ENCODE assay signal across 23 cellular contexts in genomic region chr6:145539831-145540230, GRCh38.
DNase-seq lines count a peak whose midpoint lies in the region; ATAC-seq lines count a peak whose summit lies in the region.
"Had no signal": no experiment of that assay in that cellular context is flagged by ENCODE, and none has a peak within 500 bp of the region (broad histone marks: within the 10 kb centered on the region; RNA-seq: fewer than 3 reads in every experiment).

No MANE protein-coding gene starts in this region.

- H4K8ac ChIP-seq in neuronal stem cell (ENCODE audit: low read depth, low read length) = no peak overlapping the region

- no peak overlapping the region for H3K14ac ChIP-seq in neuronal stem cell (ENCODE audit: low read length)

- DNase-seq in GM23248 = peak; percentile 58
- DNase-seq in RPMI7951 (ENCODE audit: low read depth) = peak; percentile 63
- peak; percentile 16 for DNase-seq in epithelial cell of prostate (ENCODE audit: low read depth, low spot score)
- DNase-seq in neuronal stem cell (ENCODE audit: low spot score) = no peak
- no peak for DNase-seq in activated CD4-positive, CD25-positive, alpha-beta regulatory T cell (lab: John Stamatoyannopoulos, UW)
- no peak for DNase-seq in HK-2 (ENCODE audit: unreplicated experiment)
- DNase-seq: activated CD4-positive, alpha-beta T cell treated with anti-CD3 and anti-CD28 coated beads, Interleukin-2, amount 10 ng/mL, durations not matched to agents 7 days and 5 days; activated CD8-positive, alpha-beta memory T cell treated with anti-CD3 and anti-CD28 coated beads, Interleukin-2, amount 10 ng/mL, durations not matched to agents 7 days and 5 days; activated naive CD4-positive, alpha-beta T cell treated with anti-CD3 and anti-CD28 coated beads for 36 hours; dorsolateral prefrontal cortex; KG1; mucosa of descending colon; NCI-H1694; NCI-H2171 treated with DMSO at 0.1 percent for 48 hours; NCI-H526 treated with DMSO at 0.1 percent for 48 hours; sigmoid colon; thyroid gland had no signal

- no peak overlapping the region for H3K18ac ChIP-seq in neuronal stem cell (ENCODE audit: low read length)

- H2AFZ ChIP-seq in GM23248 (no peak overlapping the region), neuronal stem cell (ENCODE audit: low read length) (peak overlapping the region; percentile 4)
- H2AFZ ChIP-seq: hepatocyte had no signal

- WGBS in GM23248 (ENCODE audit: low coverage in 1 of 2, low lambda C conversion rate in 2 of 2, missing lambda C conversion rate in 2 of 2), 2 experiments = 38 to 65% methylated on average over 3 of the region's 3 CpGs
- WGBS in neuronal stem cell (ENCODE audit: extremely low coverage in 2 of 2, insufficient read length in 2 of 2, insufficient replicate concordance in 1 of 2), 2 donors = no CpG with 5 or more reads among the region's 3 CpGs

- in situ Hi-C loops in GM23248 (cut with MboI) = no loop called here

- H3K9me2 ChIP-seq in GM23248 (ENCODE audit: insufficient read depth) = no peaks in the 10 kb centered on the region

- no peak overlapping the region for H3K4me3 ChIP-seq in GM23248
- no peak overlapping the region for H3K4me3 ChIP-seq in neuronal stem cell (ENCODE audit: low read length in 2 of 2)
- H3K4me3 ChIP-seq: dorsolateral prefrontal cortex, hepatocyte, mucosa of descending colon, sigmoid colon, SK-N-MC, thyroid gland had no signal

- H3K4me1 ChIP-seq in GM23248 (ENCODE audit: insufficient read depth) (peaks cover 4% of the 10 kb centered on the region; the same call in 1 of the 2 replicates), neuronal stem cell (ENCODE audit: control insufficient read depth in 2 of 2, insufficient read depth in 1 of 2, low read depth in 1 of 2, low read length in 2 of 2) (no peaks in the 10 kb centered on the region)
- H3K4me1 ChIP-seq: sigmoid colon, thyroid gland had no signal

- no peak overlapping the region for H3K9ac ChIP-seq in GM23248
- H3K9ac ChIP-seq in neuronal stem cell (ENCODE audit: low read depth, low read length, poor library complexity) = no peak overlapping the region

- H3K9me3 ChIP-seq in GM23248 (ENCODE audit: low read depth) (no peaks in the 10 kb centered on the region), neuronal stem cell (replicated peaks in 1 of 2; ENCODE audit: control insufficient read depth in 2 of 2, insufficient read depth in 1 of 2, low read depth in 1 of 2, low read length in 2 of 2) (no peaks in the 10 kb centered on the region)
- H3K9me3 ChIP-seq: sigmoid colon, thyroid gland had no signal

- H3F3A ChIP-seq in GM23248 (ENCODE audit: insufficient read depth) = no peaks in the 10 kb centered on the region

- H3K27ac ChIP-seq in GM23248 (no peak overlapping the region), epithelial cell of prostate (peak overlapping the region; percentile 31), neuronal stem cell (replicated peaks; ENCODE audit: low read length) (no peak overlapping the region)
- H3K27ac ChIP-seq: C4-2B, dorsolateral prefrontal cortex, hepatocyte, sigmoid colon, SK-N-MC, thyroid gland, VCaP had no signal

- no peak overlapping the region for H3K4ac ChIP-seq in neuronal stem cell (ENCODE audit: low read length)

- H3K4me2 ChIP-seq in GM23248 (ENCODE audit: unreplicated experiment) = no peak overlapping the region
- H3K4me2 ChIP-seq in neuronal stem cell (ENCODE audit: insufficient read depth, low read length, poor library complexity, severe bottlenecking) = no peak overlapping the region
- H3K4me2 ChIP-seq: hepatocyte had no signal

- no peak overlapping the region for H4K91ac ChIP-seq in neuronal stem cell (ENCODE audit: low read depth, low read length, poor library complexity)

- H4K20me1 ChIP-seq in GM23248 (ENCODE audit: insufficient read depth) = no peaks in the 10 kb centered on the region

- H2BK5ac ChIP-seq in neuronal stem cell (ENCODE audit: low read length) = no peak overlapping the region

- no peaks in the 10 kb centered on the region for H3K79me2 ChIP-seq in GM23248 (ENCODE audit: insufficient read depth)
- H3K79me2 ChIP-seq: hepatocyte had no signal

- H2BK12ac ChIP-seq in neuronal stem cell (ENCODE audit: low read length) = no peak overlapping the region

- H3K27me3 ChIP-seq in GM23248 (replicated peaks; ENCODE audit: insufficient read depth) = no peaks in the 10 kb centered on the region
- no peaks in the 10 kb centered on the region for H3K27me3 ChIP-seq in neuronal stem cell (ENCODE audit: control insufficient read depth in 3 of 3, insufficient read depth in 3 of 3, low read depth in 1 of 3, low read length in 3 of 3)
- H3K27me3 ChIP-seq: dorsolateral prefrontal cortex, hepatocyte, sigmoid colon, thyroid gland had no signal

- no peaks in the 10 kb centered on the region for H3K79me1 ChIP-seq in neuronal stem cell (ENCODE audit: low read depth, low read length)

- ATAC-seq in HG02798 (IDR thresholded peaks at IDR 0.05; ENCODE audit: poor library complexity, unreplicated experiment) (no peak), HG02588 (IDR thresholded peaks at IDR 0.05; ENCODE audit: unreplicated experiment) (no peak)
- ATAC-seq: activated CD8-positive, alpha-beta memory T cell treated with anti-CD3 and anti-CD28 coated beads, Interleukin-2, amount 10 ng/mL, durations not matched to agents 7 days and 5 days; mucosa of descending colon had no signal

- H2BK15ac ChIP-seq in neuronal stem cell (ENCODE audit: low read length) = no peak overlapping the region

- H2BK120ac ChIP-seq in neuronal stem cell (ENCODE audit: low read depth, low read length) = no peak overlapping the region

- no peak overlapping the region for H3K23ac ChIP-seq in neuronal stem cell (ENCODE audit: low read depth, low read length, poor library complexity)

- H3K36me3 ChIP-seq in GM23248 (ENCODE audit: low read depth) = no peaks in the 10 kb centered on the region
- no peaks in the 10 kb centered on the region for H3K36me3 ChIP-seq in neuronal stem cell (replicated peaks in 1 of 2; ENCODE audit: control insufficient read depth in 2 of 2, insufficient read depth in 2 of 2, low read length in 2 of 2)
- H3K36me3 ChIP-seq: sigmoid colon, thyroid gland had no signal

- H2AK5ac ChIP-seq in neuronal stem cell (ENCODE audit: low read depth, low read length) = no peak overlapping the region

Comparison
In these comparisons a context has a peak if more than half of its experiments do, and no peak if none do; other contexts are left out.
1. DNase-seq: peak in GM23248 (single experiment), RPMI7951 (single experiment) and epithelial cell of prostate (single experiment); none in neuronal stem cell (single experiment), activated CD4-positive, CD25-positive, alpha-beta regulatory T cell (0 of 4) and HK-2 (single experiment).